Comparison of ENCODE assay signal across 8 cellular contexts in genomic region chr6:73262701-73263569, GRCh38. TPM values are rescaled to one million over a fixed set of nuclear protein-coding genes. Genes with fewer than 3 reads are reported as not detected.
A peak's percentile ranks its signal among the peaks of the same experiment; 100 is the strongest.
DNase-seq lines count a peak whose midpoint lies in the region; ATAC-seq and TF ChIP-seq lines count a peak whose summit lies in the region.

A gene with protein sequence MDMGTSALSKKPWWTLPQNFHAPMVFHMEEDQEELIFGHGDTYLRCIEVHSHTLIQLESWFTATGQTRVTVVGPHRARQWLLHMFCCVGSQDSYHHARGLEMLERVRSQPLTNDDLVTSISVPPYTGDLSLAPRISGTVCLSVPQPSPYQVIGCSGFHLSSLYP (minus strand): TSS chr6:73263196. CDS start chr6:73242517, 20,679 bp downstream.

- POLR2A ChIA-PET in activated CD8-positive, alpha-beta T cell treated with anti-CD3 and anti-CD28 coated beads for 36 hours (lab: Charles Lee): no interaction called here

- H3K4me1 Mint-ChIP-seq in activated CD8-positive, alpha-beta T cell treated with anti-CD3 and anti-CD28 coated beads for 36 hours (ENCODE audit: low read depth): peaks cover 30% of the 10 kb centered on the region
- H3K4me1 Mint-ChIP-seq in endodermal cell: peaks cover 14% of the 10 kb centered on the region

- 5 to 7% methylated on average over 26 to 63 of the region's 63 CpGs for WGBS in endodermal cell (ENCODE audit: insufficient coverage in 1 of 2, insufficient read length in 1 of 2), 2 experiments

- peak within 1 kb of the TSS; percentile 56 for H3K9ac ChIP-seq in endodermal cell (ENCODE audit: extremely low read depth, low read length, poor library complexity, severe bottlenecking)

- intact Hi-C loops in activated CD8-positive, alpha-beta T cell treated with anti-CD3 and anti-CD28 coated beads for 36 hours (cut with micrococcal nuclease): no loop called here

- no peaks in the 10 kb centered on the region for H3K9me3 Mint-ChIP-seq in activated CD8-positive, alpha-beta T cell treated with anti-CD3 and anti-CD28 coated beads for 36 hours
- H3K9me3 Mint-ChIP-seq in endodermal cell: no peaks in the 10 kb centered on the region

- peak within 1 kb of the TSS; percentile 85 for H3K4me3 Mint-ChIP-seq in activated CD8-positive, alpha-beta T cell treated with anti-CD3 and anti-CD28 coated beads for 36 hours
- H3K4me3 Mint-ChIP-seq in endodermal cell: peak within 1 kb of the TSS; percentile 61

- no peaks in the 10 kb centered on the region for H3K27me3 ChIP-seq in endodermal cell (ENCODE audit: control insufficient read depth, insufficient read depth, low read length, poor library complexity, severe bottlenecking)

- peak; percentile 90 for ATAC-seq in GM18861 (IDR thresholded peaks at IDR 0.05; ENCODE audit: unreplicated experiment)
- peak; percentile 94 for ATAC-seq in HG03095 (IDR thresholded peaks at IDR 0.05; ENCODE audit: unreplicated experiment)
- peak; percentile 92 for ATAC-seq in activated CD8-positive, alpha-beta T cell treated with anti-CD3 and anti-CD28 coated beads for 36 hours

- DNase-seq in AG10803 (ENCODE audit: low read depth) (peak; percentile 53), NCI-H446 treated with DMSO at 0.1 percent for 48 hours (lab: John Stamatoyannopoulos, UW) (peak; percentile 23), endodermal cell (peak; percentile 88), mucosa of gallbladder (ENCODE audit: low spot score) (peak; percentile 20)
- peak; percentile 70 for DNase-seq in activated CD8-positive, alpha-beta T cell treated with anti-CD3 and anti-CD28 coated beads for 36 hours
- DNase-seq in stimulated activated CD8-positive, alpha-beta memory T cell treated with anti-CD3 and anti-CD28 coated beads, Interleukin-4, amount 100 ng/mL, for 24 hours (ENCODE audit: low read depth): peak; percentile 23

- TF ChIP-seq CTCF in AG10803 (conservative IDR thresholded peaks at IDR 0.05; ENCODE audit: low read length) (peak; percentile 12; the same call in 1 of the 2 replicates), endodermal cell (conservative IDR thresholded peaks at IDR 0.05) (peak; percentile 21)
- no peak for TF ChIP-seq CTCF in activated CD8-positive, alpha-beta T cell treated with anti-CD3 and anti-CD28 coated beads for 36 hours (IDR thresholded peaks at IDR 0.05)

- H3K4me1 ChIP-seq in endodermal cell (ENCODE audit: control insufficient read depth, insufficient read depth, low read length): peaks cover 4% of the 10 kb centered on the region

- CTCF ChIA-PET in activated CD8-positive, alpha-beta T cell treated with anti-CD3 and anti-CD28 coated beads for 36 hours (lab: Charles Lee): interaction anchor here (0.6 to 1.4 kb wide), 4 partner anchors 10 to 115 kb away, joined by 3 to 7 read pairs (median 4); no protein-coding TSS in a partner anchor

- peak within 1 kb of the TSS; percentile 90 for H3K4me3 ChIP-seq in AG10803 (ENCODE audit: low read length)
- peak within 1 kb of the TSS; percentile 86 for H3K4me3 ChIP-seq in endodermal cell (ENCODE audit: low read length)

- H3K9me3 ChIP-seq in endodermal cell (ENCODE audit: control insufficient read depth, low read length): no peaks in the 10 kb centered on the region

- peaks cover 29% of the 10 kb centered on the region for H3K36me3 Mint-ChIP-seq in activated CD8-positive, alpha-beta T cell treated with anti-CD3 and anti-CD28 coated beads for 36 hours (ENCODE audit: low read depth)
- H3K36me3 Mint-ChIP-seq in endodermal cell (ENCODE audit: low read depth): peaks cover 17% of the 10 kb centered on the region

- H3K36me3 ChIP-seq in endodermal cell (ENCODE audit: control insufficient read depth, insufficient read depth, low read length): no peaks in the 10 kb centered on the region

- H3K27ac Mint-ChIP-seq in activated CD8-positive, alpha-beta T cell treated with anti-CD3 and anti-CD28 coated beads for 36 hours: peak within 1 kb of the TSS; percentile 90
- peak within 1 kb of the TSS; percentile 10 for H3K27ac Mint-ChIP-seq in endodermal cell

- H3K27ac ChIP-seq in endodermal cell (ENCODE audit: low read depth, low read length): no peak within 1 kb of the TSS

- no peaks in the 10 kb centered on the region for H3K27me3 Mint-ChIP-seq in activated CD8-positive, alpha-beta T cell treated with anti-CD3 and anti-CD28 coated beads for 36 hours
- no peaks in the 10 kb centered on the region for H3K27me3 Mint-ChIP-seq in endodermal cell (ENCODE audit: insufficient read depth)

RNA-seq across cellular contexts. Expression of the gene that starts here (rescaled TPM):
- 1 to 10 TPM; 3.5 TPM for total RNA-seq in activated CD8-positive, alpha-beta T cell treated with anti-CD3 and anti-CD28 coated beads for 36 hours
- 1 to 10 TPM; 5.4 to 7.1 TPM for total RNA-seq in endodermal cell
- polyA plus RNA-seq in endodermal cell (2013, experiment 1 of 2): 6.2 TPM
- polyA plus RNA-seq in endodermal cell (2013, experiment 2 of 2): 5.6 TPM
- 2.9 TPM for total RNA-seq in mucosa of gallbladder

Comparison
In these comparisons a context has a peak if more than half of its experiments do, and no peak if none do; other contexts are left out.
1. DNase-seq: peak in every context shown above with its lines; median percentile 88 in endodermal cell; 70 in activated CD8-positive, alpha-beta T cell treated with anti-CD3 and anti-CD28 coated beads for 36 hours; 53 in AG10803; 23 in NCI-H446 treated with DMSO at 0.1 percent for 48 hours; 23 in stimulated activated CD8-positive, alpha-beta memory T cell treated with anti-CD3 and anti-CD28 coated beads, Interleukin-4, amount 100 ng/mL, for 24 hours; 20 in mucosa of gallbladder.